ENCODE assay signal across 8 cellular contexts in the genomic region with DNA sequence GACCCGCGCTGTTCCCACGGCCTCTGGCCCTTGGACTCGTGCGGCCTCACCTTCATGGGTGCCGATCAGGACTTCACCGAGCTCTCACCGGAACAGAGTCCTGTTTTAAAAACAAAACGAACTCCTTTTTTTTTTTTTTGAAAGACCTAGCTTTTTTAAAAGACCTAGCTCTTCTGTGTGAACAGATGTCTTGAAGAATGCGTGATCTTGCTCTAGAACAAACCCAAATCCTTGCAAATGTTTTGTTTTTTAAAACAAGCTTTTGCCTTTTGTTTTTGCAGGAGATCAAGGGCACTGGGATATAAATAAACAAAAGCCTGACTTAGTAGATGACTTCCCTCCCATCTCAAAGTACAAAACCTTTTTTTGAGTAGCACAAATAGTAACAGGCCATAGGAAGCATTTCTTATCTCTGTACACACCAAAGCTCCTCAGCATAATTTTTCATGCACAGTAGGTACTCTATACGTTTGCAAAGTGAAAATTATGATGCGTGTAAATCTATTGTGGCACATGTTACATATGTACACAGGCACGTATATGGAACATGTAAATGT. TPM values are rescaled to one million over a fixed set of nuclear protein-coding genes. Genes with fewer than 3 reads are reported as not detected.
DNase-seq lines count a peak whose midpoint lies in the region; ATAC-seq, FAIRE-seq and TF ChIP-seq lines count a peak whose summit lies in the region.

No MANE protein-coding gene starts in this region.

- TF ChIP-seq POLR2A in HepG2 (IDR thresholded peaks at IDR 0.05; ENCODE audit: insufficient read depth in 1 of 2, low read depth in 2 of 2, low read length in 2 of 2) (no peak), tibial nerve (IDR thresholded peaks at IDR 0.05) (no peak)

- CTCF ChIA-PET in HepG2 (lab: Yijun Ruan, JAX; ENCODE audit: low intra/inter-chr PET ratio, low total read pairs): no interaction called here

- TSS peak; percentile 72 for BruUV-seq in HepG2 (replicated peaks; lab: Mats Ljungman, UMichigan)

- H3K9me3 ChIP-seq in CD4-positive, CD25-positive, alpha-beta regulatory T cell (ENCODE audit: control insufficient read depth in 2 of 2, low read length in 2 of 2): no peaks in the 10 kb centered on the region
- H3K9me3 ChIP-seq in Karpas-422 (ENCODE audit: low read length) (peaks cover 3% of the 10 kb centered on the region; the same call in 1 of the 2 replicates), ascending aorta (no peaks in the 10 kb centered on the region), HepG2 (ENCODE audit: low read length) (no peaks in the 10 kb centered on the region), tibial nerve (no peaks in the 10 kb centered on the region)

- H3K4me2 ChIP-seq in Karpas-422 (ENCODE audit: low read depth, low read length, poor library complexity, severe bottlenecking) (peak overlapping the region; percentile 87), HepG2 (ENCODE audit: low read depth, low read length) (peak overlapping the region; percentile 74)

- no peaks in the 10 kb centered on the region for H3K9me2 ChIP-seq in Karpas-422 (replicated peaks; ENCODE audit: insufficient read depth, low read length)

- H3K9ac ChIP-seq in Karpas-422 (ENCODE audit: low read length) (peak overlapping the region; percentile 98), HepG2 (ENCODE audit: insufficient read depth, low read depth, low read length) (peak overlapping the region; percentile 99)

- peak overlapping the region; percentile 99 for H3K27ac ChIP-seq in CD4-positive, CD25-positive, alpha-beta regulatory T cell (ENCODE audit: insufficient read depth, low read length, poor library complexity, severe bottlenecking)
- H3K27ac ChIP-seq in Karpas-422 (ENCODE audit: low read length): peak overlapping the region; percentile 89
- peak overlapping the region; percentile 99 to 100 for H3K27ac ChIP-seq in ascending aorta
- peak overlapping the region; percentile 92 for H3K27ac ChIP-seq in HepG2 (ENCODE audit: extremely low read length, insufficient read depth, low read length)
- H3K27ac ChIP-seq in tibial nerve: peak overlapping the region; percentile 97 to 100 (median 99)

- H3K36me3 ChIP-seq in CD4-positive, CD25-positive, alpha-beta regulatory T cell (ENCODE audit: control insufficient read depth, insufficient read depth, low read length): no peaks in the 10 kb centered on the region
- H3K36me3 ChIP-seq in Karpas-422 (ENCODE audit: insufficient read depth, low read length) (peaks cover 9% of the 10 kb centered on the region), ascending aorta (no peaks in the 10 kb centered on the region), HepG2 (replicated peaks in 1 of 2; ENCODE audit: control insufficient read depth in 1 of 2, insufficient read depth in 2 of 2, low read length in 2 of 2) (no peaks in the 10 kb centered on the region), tibial nerve (no peaks in the 10 kb centered on the region)

- FAIRE-seq in HepG2 (lab: Jason Lieb, UNC): peak; percentile 37

- TF ChIP-seq RAD21 in HepG2 (CRISPR knock-in tag; IDR thresholded peaks at IDR 0.05): no peak

- H3K4me3 Mint-ChIP-seq in CD4-positive, CD25-positive, alpha-beta regulatory T cell: peak overlapping the region; percentile 95 to 100 (median 98)

- TF ChIP-seq EP300 in HepG2 (IDR thresholded peaks at IDR 0.05; ENCODE audit: low read depth in 2 of 2, low read length in 2 of 2) (no peak), HepG2 (CRISPR knock-in tag; IDR thresholded peaks at IDR 0.05; ENCODE audit: borderline replicate concordance) (no peak), tibial nerve (IDR thresholded peaks at IDR 0.05) (no peak)

- DNase-seq in CD4-positive, CD25-positive, alpha-beta regulatory T cell: no peak
- DNase-seq in Karpas-422 (peak; percentile 54), ascending aorta (ENCODE audit: low spot score in 2 of 2) (no peak), HepG2 (ENCODE audit: low spot score) (peak; percentile 70), tibial nerve (ENCODE audit: low spot score in 2 of 2) (no peak), activated gamma-delta T cell (lab: John Stamatoyannopoulos, UW) (no peak), NCI-H226 (no peak)

- H3K27me3 ChIP-seq in CD4-positive, CD25-positive, alpha-beta regulatory T cell (ENCODE audit: control insufficient read depth, insufficient read depth, low read length): no peaks in the 10 kb centered on the region
- no peaks in the 10 kb centered on the region for H3K27me3 ChIP-seq in Karpas-422 (ENCODE audit: low read length)
- H3K27me3 ChIP-seq in ascending aorta: no peaks in the 10 kb centered on the region
- H3K27me3 ChIP-seq in HepG2 (ENCODE audit: control insufficient read depth in 1 of 2, insufficient read depth in 2 of 2, low read length in 2 of 2): no peaks in the 10 kb centered on the region
- no peaks in the 10 kb centered on the region for H3K27me3 ChIP-seq in tibial nerve

- peaks cover 31% of the 10 kb centered on the region for H4K20me1 ChIP-seq in Karpas-422 (ENCODE audit: insufficient read depth, low read depth, low read length)
- peaks cover 30% of the 10 kb centered on the region for H4K20me1 ChIP-seq in HepG2 (ENCODE audit: insufficient read depth, low read length)

- H3K36me3 Mint-ChIP-seq in CD4-positive, CD25-positive, alpha-beta regulatory T cell: peaks cover 1% of the 10 kb centered on the region

- H3K9me3 Mint-ChIP-seq in CD4-positive, CD25-positive, alpha-beta regulatory T cell: peaks cover 0 to 5% (median 0%) of the 10 kb centered on the region in 7 donors

- no peak for ATAC-seq in CD4-positive, CD25-positive, alpha-beta regulatory T cell (ENCODE audit: low read depth in 2 of 2)
- ATAC-seq in HepG2 (no peak; the same call in 2 of the 3 replicates), HG02852 (IDR thresholded peaks at IDR 0.05; ENCODE audit: unreplicated experiment) (no peak)

- H3K27me3 Mint-ChIP-seq in CD4-positive, CD25-positive, alpha-beta regulatory T cell: peaks cover 31% of the 10 kb centered on the region

- in situ Hi-C loops in HepG2 (cut with HindIII; ENCODE audit: extremely low pct_ligation_motif_present, low pct_unique_long_range_greater_than_20kb): loop anchor here (5.0 kb wide), 1 partner anchor 50 kb away; no protein-coding TSS in a partner anchor

- intact Hi-C loops in ascending aorta (cut with DNase I) (loop anchor here (2.0 to 10.0 kb wide), 4 partner anchors 54 to 818 kb away; partner anchors contain the start of gene PPP2R3A), HepG2 (cut with micrococcal nuclease; ENCODE audit: unreplicated experiment) (loop anchor here (10.0 kb wide), 1 partner anchor 558 kb away; the partner anchor contains the start of gene STAG1)

- H3K79me2 ChIP-seq in Karpas-422 (ENCODE audit: low read length): peaks cover 34% of the 10 kb centered on the region
- H3K79me2 ChIP-seq in HepG2 (ENCODE audit: insufficient read depth, low read length): peaks cover 42% of the 10 kb centered on the region

- H3K4me3 ChIP-seq in CD4-positive, CD25-positive, alpha-beta regulatory T cell (ENCODE audit: low read depth, low read length): peak overlapping the region; percentile 78
- peak overlapping the region; percentile 92 for H3K4me3 ChIP-seq in Karpas-422 (ENCODE audit: low read length)
- H3K4me3 ChIP-seq in ascending aorta: peak overlapping the region; percentile 69 to 93
- H3K4me3 ChIP-seq in HepG2 (replicated peaks in 1 of 3; ENCODE audit: insufficient read depth in 1 of 3, low read depth in 2 of 3, low read length in 3 of 3): peak overlapping the region; percentile 45 to 93 (median 80)
- H3K4me3 ChIP-seq in tibial nerve: peak overlapping the region; percentile 80 to 95 (median 91)

- H2AFZ ChIP-seq in Karpas-422 (ENCODE audit: low read length): peak overlapping the region; percentile 87
- H2AFZ ChIP-seq in HepG2 (ENCODE audit: low read length): no peak overlapping the region

- H3K27ac Mint-ChIP-seq in CD4-positive, CD25-positive, alpha-beta regulatory T cell: peak overlapping the region; percentile 95 to 100 (median 99)

- 0% methylated on average over 13 of the region's 13 CpGs for WGBS in HepG2 (ENCODE audit: low lambda C conversion rate)
- WGBS in tibial nerve, 2 donors: 12 to 14% methylated on average over 13 of the region's 13 CpGs

- no peak for TF ChIP-seq CTCF in ascending aorta (IDR thresholded peaks at IDR 0.05)
- TF ChIP-seq CTCF in HepG2 (CRISPR knock-in tag; IDR thresholded peaks at IDR 0.05): no peak
- no peak for TF ChIP-seq CTCF in tibial nerve (IDR thresholded peaks at IDR 0.05)

- POLR2A ChIA-PET in HepG2 (lab: Yijun Ruan, JAX): interaction anchor here (1.0 to 4.9 kb wide), 14 partner anchors 10 to 555 kb away, joined by 3 to 131 read pairs (median 8); partner anchors contain the start of genes PCCB and STAG1

- H3K4me1 ChIP-seq in CD4-positive, CD25-positive, alpha-beta regulatory T cell (ENCODE audit: control insufficient read depth, insufficient read depth, low read length, poor library complexity, severe bottlenecking): peaks cover 15% of the 10 kb centered on the region
- peaks cover 31% of the 10 kb centered on the region for H3K4me1 ChIP-seq in Karpas-422 (ENCODE audit: low read length)
- H3K4me1 ChIP-seq in ascending aorta: peaks cover 3 to 11% of the 10 kb centered on the region in 2 donors
- H3K4me1 ChIP-seq in HepG2 (ENCODE audit: insufficient read depth, low read length): peaks cover 16% of the 10 kb centered on the region
- peaks cover 0 to 23% (median 17%) of the 10 kb centered on the region in 4 donors for H3K4me1 ChIP-seq in tibial nerve

- peaks cover 16 to 44% (median 26%) of the 10 kb centered on the region in 4 donors for H3K4me1 Mint-ChIP-seq in CD4-positive, CD25-positive, alpha-beta regulatory T cell

RNA-seq across cellular contexts. Expression of gene MSL2, which starts 1.1 kb away (rescaled TPM):
- total RNA-seq in CD4-positive, CD25-positive, alpha-beta regulatory T cell: 146 TPM
- 10 to 100 TPM; 31.2 to 52.1 (median 35.4) TPM for polyA plus RNA-seq in CD4-positive, CD25-positive, alpha-beta regulatory T cell
- 18.4 and 47.1 TPM in 2 replicates for total RNA-seq in Karpas-422 (2014; rRNA removed; shearing (Covaris generic); ENCODE audit: low replicate concordance)
- 16.5 TPM for total RNA-seq in ascending aorta
- 11.7 and 17.1 TPM in 2 replicates for total RNA-seq in HepG2 (2016; rRNA removed; fragmentation: Illumina TruSeq; extraction: Trizol)
- total RNA-seq in HepG2 (2016; cell fraction: cytosol; rRNA removed; fragmentation: Illumina TruSeq; extraction: Trizol; ENCODE audit: low read depth): 1.8 and 2.0 TPM in 2 replicates
- 10.6 and 15.3 TPM in 2 replicates for total RNA-seq in HepG2 (2016; cell fraction: insoluble cytoplasmic fraction; rRNA removed; fragmentation: Illumina TruSeq; extraction: Trizol)
- total RNA-seq in HepG2 (2016; cell fraction: membrane; rRNA removed; fragmentation: Illumina TruSeq; extraction: Trizol): 8.2 and 11.6 TPM in 2 replicates
- 17.1 and 20.1 TPM in 2 replicates for total RNA-seq in HepG2 (2016; cell fraction: nucleus; rRNA removed; fragmentation: Illumina TruSeq; extraction: Trizol)
- polyA plus RNA-seq in HepG2 (2011; rRNA removed): 4.8 and 6.9 TPM in 2 replicates
- 2.3 and 3.2 TPM in 2 replicates for polyA plus RNA-seq in HepG2 (2011; cell fraction: cytosol; rRNA removed)
- 5.1 and 5.2 TPM in 2 replicates for polyA plus RNA-seq in HepG2 (2011; cell fraction: nucleus; rRNA removed)
- polyA plus RNA-seq in HepG2 (2012): 12.3 and 16.1 TPM in 2 replicates
- 0.44 and 0.52 TPM in 2 replicates for polyA plus RNA-seq in HepG2 (2016; cell fraction: cytosol; fragmentation: Illumina TruSeq; extraction: Trizol; ENCODE audit: low read depth)
- 11.7 and 11.8 TPM in 2 replicates for polyA plus RNA-seq in HepG2 (2016; cell fraction: insoluble cytoplasmic fraction; fragmentation: Illumina TruSeq; extraction: Trizol; ENCODE audit: low read depth)
- 3.9 and 4.0 TPM in 2 replicates for polyA plus RNA-seq in HepG2 (2016; cell fraction: membrane; fragmentation: Illumina TruSeq; extraction: Trizol; ENCODE audit: low read depth)
- polyA plus RNA-seq in HepG2 (2016; cell fraction: nucleus; fragmentation: Illumina TruSeq; extraction: Trizol; ENCODE audit: insufficient read depth, low read depth): 21.5 and 22.8 TPM in 2 replicates
- 10.5 and 12.2 TPM in 2 replicates for polyA minus RNA-seq in HepG2 (2011; rRNA and poly(A)+ RNA removed; ENCODE audit: low replicate concordance)
- 7.3 and 8.4 TPM in 2 replicates for polyA minus RNA-seq in HepG2 (2011; cell fraction: cytosol; rRNA and poly(A)+ RNA removed)
- polyA minus RNA-seq in HepG2 (2011; cell fraction: nucleus; rRNA and poly(A)+ RNA removed): 20.3 and 20.6 TPM in 2 replicates
- total RNA-seq in tibial nerve: 10 to 100 TPM; 19.8 to 53.4 (median 44.5) TPM

RNA-seq across cellular contexts. Expression of gene PCCB, which starts 52.9 kb away (rescaled TPM):
- 10.5 TPM for total RNA-seq in CD4-positive, CD25-positive, alpha-beta regulatory T cell
- 10 to 100 TPM; 20.4 to 27.9 (median 23.0) TPM for polyA plus RNA-seq in CD4-positive, CD25-positive, alpha-beta regulatory T cell
- 59.2 and 77.8 TPM in 2 replicates for total RNA-seq in Karpas-422 (2014; rRNA removed; shearing (Covaris generic); ENCODE audit: low replicate concordance)
- total RNA-seq in ascending aorta: 114 TPM
- 88.7 and 92.6 TPM in 2 replicates for total RNA-seq in HepG2 (2016; rRNA removed; fragmentation: Illumina TruSeq; extraction: Trizol)
- 12.6 and 13.9 TPM in 2 replicates for total RNA-seq in HepG2 (2016; cell fraction: cytosol; rRNA removed; fragmentation: Illumina TruSeq; extraction: Trizol; ENCODE audit: low read depth)
- total RNA-seq in HepG2 (2016; cell fraction: insoluble cytoplasmic fraction; rRNA removed; fragmentation: Illumina TruSeq; extraction: Trizol): 86.2 and 86.5 TPM in 2 replicates
- 18.4 and 19.4 TPM in 2 replicates for total RNA-seq in HepG2 (2016; cell fraction: membrane; rRNA removed; fragmentation: Illumina TruSeq; extraction: Trizol)
- total RNA-seq in HepG2 (2016; cell fraction: nucleus; rRNA removed; fragmentation: Illumina TruSeq; extraction: Trizol): 39.0 and 46.0 TPM in 2 replicates
- 65.7 and 84.1 TPM in 2 replicates for polyA plus RNA-seq in HepG2 (2011; rRNA removed)
- polyA plus RNA-seq in HepG2 (2011; cell fraction: cytosol; rRNA removed): 73.5 and 80.5 TPM in 2 replicates
- 32.3 and 33.5 TPM in 2 replicates for polyA plus RNA-seq in HepG2 (2011; cell fraction: nucleus; rRNA removed)
- 46.3 and 51.2 TPM in 2 replicates for polyA plus RNA-seq in HepG2 (2012)
- polyA plus RNA-seq in HepG2 (2016; cell fraction: cytosol; fragmentation: Illumina TruSeq; extraction: Trizol; ENCODE audit: low read depth): 8.8 and 9.8 TPM in 2 replicates
- 79.0 and 82.3 TPM in 2 replicates for polyA plus RNA-seq in HepG2 (2016; cell fraction: insoluble cytoplasmic fraction; fragmentation: Illumina TruSeq; extraction: Trizol; ENCODE audit: low read depth)
- 12.1 and 16.2 TPM in 2 replicates for polyA plus RNA-seq in HepG2 (2016; cell fraction: membrane; fragmentation: Illumina TruSeq; extraction: Trizol; ENCODE audit: low read depth)
- polyA plus RNA-seq in HepG2 (2016; cell fraction: nucleus; fragmentation: Illumina TruSeq; extraction: Trizol; ENCODE audit: insufficient read depth, low read depth): 48.2 and 50.0 TPM in 2 replicates
- polyA minus RNA-seq in HepG2 (2011; rRNA and poly(A)+ RNA removed; ENCODE audit: low replicate concordance): 84.6 and 96.9 TPM in 2 replicates
- 40.2 and 42.1 TPM in 2 replicates for polyA minus RNA-seq in HepG2 (2011; cell fraction: cytosol; rRNA and poly(A)+ RNA removed)
- polyA minus RNA-seq in HepG2 (2011; cell fraction: nucleus; rRNA and poly(A)+ RNA removed): 25.9 and 27.0 TPM in 2 replicates
- total RNA-seq in tibial nerve: 10 to 100 TPM; 19.8 to 47.4 (median 27.8) TPM

Comparison
In these comparisons a context has a peak if more than half of its experiments do, and no peak if none do; other contexts are left out.
1. DNase-seq: peak in Karpas-422 (single experiment) and HepG2 (single experiment); none in CD4-positive, CD25-positive, alpha-beta regulatory T cell (0 of 3), ascending aorta (0 of 2), tibial nerve (0 of 2), activated gamma-delta T cell (single experiment) and NCI-H226 (single experiment).
2. Peak in every context shown above with its lines, with median percentiles within 50 percentile points of each other: H3K27ac ChIP-seq and H3K4me3 ChIP-seq.